1 cellular context compared by ENCODE assay signal in the genomic region with DNA sequence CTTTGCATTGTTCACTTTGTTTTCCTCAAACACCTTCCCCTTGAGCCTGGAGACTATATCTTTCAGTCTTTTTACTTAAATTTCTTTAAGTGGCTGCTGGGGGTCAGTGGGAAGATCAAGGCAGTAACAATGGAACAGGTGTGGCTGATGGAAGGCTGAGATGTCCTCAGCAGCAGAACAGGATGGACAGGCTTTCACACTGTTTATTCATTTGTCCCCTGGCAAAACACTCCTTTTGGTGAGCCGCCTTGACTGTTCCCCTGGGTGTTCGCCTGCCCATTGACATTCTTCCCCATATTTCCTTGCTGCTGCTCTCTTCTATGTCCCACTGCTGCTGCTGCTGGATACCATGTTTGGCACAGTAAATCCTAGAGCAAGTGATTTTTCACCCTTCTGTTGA.
TF ChIP-seq lines count a peak whose summit lies in the region.

No MANE protein-coding gene starts in this region.

TF ChIP-seq in GM23338, 12 proteins besides CTCF, POLR2A, EP300 and RAD21 (continued from another document):
- TF ChIP-seq, protein P1, sequence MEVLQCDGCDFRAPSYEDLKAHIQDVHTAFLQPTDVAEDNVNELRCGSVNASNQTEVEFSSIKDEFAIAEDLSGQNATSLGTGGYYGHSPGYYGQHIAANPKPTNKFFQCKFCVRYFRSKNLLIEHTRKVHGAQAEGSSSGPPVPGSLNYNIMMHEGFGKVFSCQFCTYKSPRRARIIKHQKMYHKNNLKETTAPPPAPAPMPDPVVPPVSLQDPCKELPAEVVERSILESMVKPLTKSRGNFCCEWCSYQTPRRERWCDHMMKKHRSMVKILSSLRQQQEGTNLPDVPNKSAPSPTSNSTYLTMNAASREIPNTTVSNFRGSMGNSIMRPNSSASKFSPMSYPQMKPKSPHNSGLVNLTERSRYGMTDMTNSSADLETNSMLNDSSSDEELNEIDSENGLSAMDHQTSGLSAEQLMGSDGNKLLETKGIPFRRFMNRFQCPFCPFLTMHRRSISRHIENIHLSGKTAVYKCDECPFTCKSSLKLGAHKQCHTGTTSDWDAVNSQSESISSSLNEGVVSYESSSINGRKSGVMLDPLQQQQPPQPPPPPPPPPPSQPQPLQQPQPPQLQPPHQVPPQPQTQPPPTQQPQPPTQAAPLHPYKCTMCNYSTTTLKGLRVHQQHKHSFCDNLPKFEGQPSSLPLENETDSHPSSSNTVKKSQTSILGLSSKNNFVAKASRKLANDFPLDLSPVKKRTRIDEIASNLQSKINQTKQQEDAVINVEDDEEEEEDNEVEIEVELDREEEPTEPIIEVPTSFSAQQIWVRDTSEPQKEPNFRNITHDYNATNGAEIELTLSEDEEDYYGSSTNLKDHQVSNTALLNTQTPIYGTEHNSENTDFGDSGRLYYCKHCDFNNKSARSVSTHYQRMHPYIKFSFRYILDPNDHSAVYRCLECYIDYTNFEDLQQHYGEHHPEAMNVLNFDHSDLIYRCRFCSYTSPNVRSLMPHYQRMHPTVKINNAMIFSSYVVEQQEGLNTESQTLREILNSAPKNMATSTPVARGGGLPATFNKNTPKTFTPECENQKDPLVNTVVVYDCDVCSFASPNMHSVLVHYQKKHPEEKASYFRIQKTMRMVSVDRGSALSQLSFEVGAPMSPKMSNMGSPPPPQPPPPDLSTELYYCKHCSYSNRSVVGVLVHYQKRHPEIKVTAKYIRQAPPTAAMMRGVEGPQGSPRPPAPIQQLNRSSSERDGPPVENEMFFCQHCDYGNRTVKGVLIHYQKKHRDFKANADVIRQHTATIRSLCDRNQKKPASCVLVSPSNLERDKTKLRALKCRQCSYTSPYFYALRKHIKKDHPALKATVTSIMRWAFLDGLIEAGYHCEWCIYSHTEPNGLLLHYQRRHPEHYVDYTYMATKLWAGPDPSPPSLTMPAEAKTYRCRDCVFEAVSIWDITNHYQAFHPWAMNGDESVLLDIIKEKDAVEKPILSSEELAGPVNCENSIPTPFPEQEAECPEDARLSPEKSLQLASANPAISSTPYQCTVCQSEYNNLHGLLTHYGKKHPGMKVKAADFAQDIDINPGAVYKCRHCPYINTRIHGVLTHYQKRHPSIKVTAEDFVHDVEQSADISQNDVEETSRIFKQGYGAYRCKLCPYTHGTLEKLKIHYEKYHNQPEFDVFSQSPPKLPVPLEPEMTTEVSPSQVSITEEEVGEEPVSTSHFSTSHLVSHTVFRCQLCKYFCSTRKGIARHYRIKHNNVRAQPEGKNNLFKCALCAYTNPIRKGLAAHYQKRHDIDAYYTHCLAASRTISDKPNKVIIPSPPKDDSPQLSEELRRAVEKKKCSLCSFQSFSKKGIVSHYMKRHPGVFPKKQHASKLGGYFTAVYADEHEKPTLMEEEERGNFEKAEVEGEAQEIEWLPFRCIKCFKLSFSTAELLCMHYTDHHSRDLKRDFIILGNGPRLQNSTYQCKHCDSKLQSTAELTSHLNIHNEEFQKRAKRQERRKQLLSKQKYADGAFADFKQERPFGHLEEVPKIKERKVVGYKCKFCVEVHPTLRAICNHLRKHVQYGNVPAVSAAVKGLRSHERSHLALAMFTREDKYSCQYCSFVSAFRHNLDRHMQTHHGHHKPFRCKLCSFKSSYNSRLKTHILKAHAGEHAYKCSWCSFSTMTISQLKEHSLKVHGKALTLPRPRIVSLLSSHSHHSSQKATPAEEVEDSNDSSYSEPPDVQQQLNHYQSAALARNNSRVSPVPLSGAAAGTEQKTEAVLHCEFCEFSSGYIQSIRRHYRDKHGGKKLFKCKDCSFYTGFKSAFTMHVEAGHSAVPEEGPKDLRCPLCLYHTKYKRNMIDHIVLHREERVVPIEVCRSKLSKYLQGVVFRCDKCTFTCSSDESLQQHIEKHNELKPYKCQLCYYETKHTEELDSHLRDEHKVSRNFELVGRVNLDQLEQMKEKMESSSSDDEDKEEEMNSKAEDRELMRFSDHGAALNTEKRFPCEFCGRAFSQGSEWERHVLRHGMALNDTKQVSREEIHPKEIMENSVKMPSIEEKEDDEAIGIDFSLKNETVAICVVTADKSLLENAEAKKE (CRISPR knock-in tag; IDR thresholded peaks at IDR 0.05), result 0 out of 2 replicates have a peak, but pooled peaks have one; percentile 10
- TF ChIP-seq ZNF114 (CRISPR knock-in tag; IDR thresholded peaks at IDR 0.05) (no peak), EZH2 (IDR thresholded peaks at IDR 0.05; ENCODE audit: low read depth, unreplicated experiment) (no peak)
